8 cellular contexts compared by ENCODE assay signal in genomic region chr20:5918856-5919633, GRCh38. TPM values are rescaled to one million over a fixed set of nuclear protein-coding genes. Genes with fewer than 3 reads are reported as not detected.
A peak's percentile ranks its signal among the peaks of the same experiment; 100 is the strongest.
DNase-seq lines count a peak whose midpoint lies in the region; ATAC-seq and TF ChIP-seq lines count a peak whose summit lies in the region.

No MANE protein-coding gene starts in this region.

- H3K4me1 Mint-ChIP-seq in progenitor cell of endocrine pancreas (ENCODE audit: low read depth), result no peaks in the 10 kb centered on the region

- H3K4me1 ChIP-seq in foreskin keratinocyte, result peaks cover 15% of the 10 kb centered on the region

- H3K36me3 Mint-ChIP-seq in progenitor cell of endocrine pancreas (ENCODE audit: insufficient read depth), result no peaks in the 10 kb centered on the region

- H3K27ac ChIP-seq in foreskin keratinocyte, result peak overlapping the region; percentile 90

- ATAC-seq in foreskin keratinocyte (peak; percentile 93), HG03571 (IDR thresholded peaks at IDR 0.05; ENCODE audit: unreplicated experiment) (no peak)

- intact Hi-C loops in posterior cingulate gyrus (cut with DNase I), result no loop called here

- DNase-seq in AG20443 (ENCODE audit: low spot score) (peak; percentile 39), HCEC 1CT (peak; percentile 57), SW480 (ENCODE audit: low spot score) (peak; percentile 74), foreskin keratinocyte (peak; percentile 76 to 90), superior temporal gyrus (ENCODE audit: extremely low spot score) (no peak), posterior cingulate gyrus (no peak), progenitor cell of endocrine pancreas (ENCODE audit: low spot score, unreplicated experiment) (no peak)

- TF ChIP-seq CTCF in foreskin keratinocyte (conservative IDR thresholded peaks at IDR 0.05) (no peak), progenitor cell of endocrine pancreas (IDR thresholded peaks at IDR 0.05; ENCODE audit: unreplicated experiment) (no peak)

- peaks cover 26% of the 10 kb centered on the region for H3K27me3 Mint-ChIP-seq in progenitor cell of endocrine pancreas

- H3K27me3 ChIP-seq in foreskin keratinocyte, result no peaks in the 10 kb centered on the region

- no peak overlapping the region for H3K4me3 Mint-ChIP-seq in progenitor cell of endocrine pancreas (ENCODE audit: low read depth)

- no peak overlapping the region for H3K27ac Mint-ChIP-seq in progenitor cell of endocrine pancreas

- no peaks in the 10 kb centered on the region for H3K9me3 Mint-ChIP-seq in progenitor cell of endocrine pancreas (ENCODE audit: low read depth)

RNA-seq across cellular contexts. Expression of gene CHGB, which starts 7.7 kb away (rescaled TPM):
- total RNA-seq in foreskin keratinocyte (0.07 and 0.21 TPM in 2 replicates), progenitor cell of endocrine pancreas (11.1 and 13.5 TPM in 2 replicates)
- 0.13 and 0.22 TPM in 2 replicates for polyA plus RNA-seq in foreskin keratinocyte

RNA-seq across cellular contexts. Expression of gene TRMT6, which starts 31.3 kb away (rescaled TPM):
- total RNA-seq in foreskin keratinocyte (22.0 and 27.0 TPM in 2 replicates), progenitor cell of endocrine pancreas (15.8 and 16.1 TPM in 2 replicates)
- 15.0 and 19.1 TPM in 2 replicates for polyA plus RNA-seq in foreskin keratinocyte

RNA-seq across cellular contexts. Expression of gene MCM8, which starts 31.4 kb away (rescaled TPM):
- total RNA-seq in foreskin keratinocyte, result 18.1 and 18.4 TPM in 2 replicates
- 4.6 and 5.7 TPM in 2 replicates for polyA plus RNA-seq in foreskin keratinocyte
- total RNA-seq in progenitor cell of endocrine pancreas, result 18.5 and 18.6 TPM in 2 replicates

Comparison
In these comparisons a context has a peak if more than half of its experiments do, and no peak if none do; other contexts are left out.
1. DNase-seq: peak in AG20443 (single experiment), HCEC 1CT (single experiment), SW480 (single experiment) and foreskin keratinocyte (2 of 2); none in superior temporal gyrus (single experiment), posterior cingulate gyrus (0 of 10) and progenitor cell of endocrine pancreas (single experiment).